In genomic region chr20:6007529-6008103, GRCh38 we compare ENCODE assay signal across 1 cellular context.
TF ChIP-seq lines count a peak whose summit lies in the region.

No MANE protein-coding gene starts in this region.

TF ChIP-seq in HCT116, 20 proteins besides CTCF, POLR2A, EP300 and RAD21 (continued from another document):
- TF ChIP-seq REST (IDR thresholded peaks at IDR 0.05; ENCODE audit: low read depth) (no peak), ATF3 (IDR thresholded peaks at IDR 0.05) (no peak), SP1 (IDR thresholded peaks at IDR 0.05; ENCODE audit: low read depth) (no peak), TCF7L2 (IDR thresholded peaks at IDR 0.05; ENCODE audit: borderline replicate concordance, extremely low read depth, insufficient read depth, insufficient read length) (no peak), ZBTB33 (IDR thresholded peaks at IDR 0.05; ENCODE audit: extremely low read depth, insufficient replicate concordance, low read length) (no peak), JUND (IDR thresholded peaks at IDR 0.05) (no peak), ZFX (IDR thresholded peaks at IDR 0.05) (no peak), MAX (IDR thresholded peaks at IDR 0.05) (no peak), ELF1 (IDR thresholded peaks at IDR 0.05; ENCODE audit: borderline replicate concordance, low read depth) (no peak), CBX3 (IDR thresholded peaks at IDR 0.05; ENCODE audit: low read depth) (no peak), CEBPB (IDR thresholded peaks at IDR 0.05; ENCODE audit: low read depth) (no peak)
